8 cellular contexts compared by ENCODE assay signal in the genomic region with DNA sequence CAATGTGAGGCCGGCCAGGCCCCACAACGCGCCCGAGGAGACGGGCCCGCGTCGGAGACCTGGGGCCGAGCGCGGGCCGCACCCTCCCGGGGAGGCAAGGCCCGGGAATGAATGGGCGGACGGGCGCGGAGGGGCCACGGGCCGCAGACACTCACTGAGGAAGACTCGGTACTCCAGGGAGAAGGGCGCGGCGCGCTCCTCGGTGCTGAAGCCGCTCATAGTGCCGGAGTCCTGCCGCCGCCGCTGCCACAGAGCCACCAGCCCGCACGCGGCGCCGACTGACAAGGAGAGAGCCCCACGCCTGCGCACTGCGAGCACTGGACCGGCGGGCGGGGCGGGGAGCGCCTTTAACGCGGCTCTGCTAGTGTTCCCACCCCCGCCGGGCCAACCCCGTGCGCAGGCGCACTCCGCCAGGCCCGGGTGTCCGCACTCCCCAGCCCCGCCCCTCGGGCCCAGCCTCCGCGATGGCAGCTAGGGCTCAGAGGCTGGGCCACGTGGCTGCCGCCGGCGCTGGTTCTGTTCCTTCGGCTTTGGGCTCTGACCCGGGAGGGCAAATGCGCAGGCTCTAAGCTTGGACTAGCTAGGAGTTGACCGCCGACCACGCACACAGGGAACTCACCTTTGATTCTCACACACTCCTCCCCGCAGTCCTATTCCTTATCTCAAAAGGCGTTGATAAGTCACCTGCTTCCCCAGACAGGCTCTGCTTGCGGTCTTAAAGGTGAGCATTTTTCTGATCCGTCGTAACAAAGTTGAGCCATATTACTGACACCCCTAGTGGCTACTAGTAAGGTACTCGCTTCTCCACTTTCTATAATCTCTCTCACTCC. TPM values are rescaled to one million over a fixed set of nuclear protein-coding genes. Genes with fewer than 3 reads are reported as not detected.
DNase-seq lines count a peak whose midpoint lies in the region; ATAC-seq and TF ChIP-seq lines count a peak whose summit lies in the region.

Gene PPA1 (minus strand): TSS at position 321 of the 830 bp plus-strand sequence. CDS start 102 bp downstream, at position 219.

- in situ Hi-C loops in Panc1 (cut with HindIII; ENCODE audit: low pct_unique_long_range_greater_than_20kb, low sequenced_read_pairs) = no loop called here

- H3K27ac ChIP-seq in KMS-11 (peak within 1 kb of the TSS; percentile 80), Panc1 (ENCODE audit: low read length) (peak within 1 kb of the TSS; percentile 96), esophagus muscularis mucosa (replicated peaks in 1 of 4) (peak within 1 kb of the TSS; percentile 81 to 84 (median 83))

- TF ChIP-seq POLR2A in esophagus muscularis mucosa (IDR thresholded peaks at IDR 0.05; ENCODE audit: low read depth) = peak; percentile 62

- TF ChIP-seq EP300 in esophagus muscularis mucosa (IDR thresholded peaks at IDR 0.05) = no peak

- TF ChIP-seq CTCF in KMS-11 (conservative IDR thresholded peaks at IDR 0.05; ENCODE audit: low read depth, low read length) = peak; percentile 37
- no peak for TF ChIP-seq CTCF in Panc1 (IDR thresholded peaks at IDR 0.05)
- peak in 1 of 3 experiments; percentile 13 for TF ChIP-seq CTCF in esophagus muscularis mucosa (IDR thresholded peaks at IDR 0.05)

- peaks cover 19% of the 10 kb centered on the region; the same call in 1 of the 2 replicates for H3K36me3 ChIP-seq in KMS-11 (ENCODE audit: insufficient read depth)
- peaks cover 6% of the 10 kb centered on the region; the same call in 1 of the 2 replicates for H3K36me3 ChIP-seq in Panc1 (ENCODE audit: control insufficient read depth, insufficient read depth, low read length)
- H3K36me3 ChIP-seq in esophagus muscularis mucosa = peaks cover 0 to 19% (median 4%) of the 10 kb centered on the region in 4 donors

- H3K79me2 ChIP-seq in KMS-11 (ENCODE audit: insufficient read depth, low read depth) = peaks cover 48% of the 10 kb centered on the region

- POLR2A ChIA-PET in Panc1 (lab: Charles Lee) = interaction anchor here (0.6 to 0.7 kb wide), 2 partner anchors 65 to 774 kb away, joined by 3 to 10 read pairs; no protein-coding TSS in a partner anchor

- DNase-seq in DMS79 (lab: John Stamatoyannopoulos, UW) (peak; percentile 62), Panc1 (ENCODE audit: low read depth, low spot score) (peak; percentile 84), esophagus muscularis mucosa (ENCODE audit: extremely low spot score) (peak; percentile 99), myocyte (ENCODE audit: low read depth) (peak; percentile 97)
- DNase-seq in activated T-cell treated with anti-CD3 and anti-CD28 coated beads, Interleukin-2, amount 50 U/mL, for 48 hours = peak; percentile 99
- DNase-seq in stimulated activated CD8-positive, alpha-beta memory T cell treated with anti-CD3 and anti-CD28 coated beads, Interleukin-7, amount 100 ng/mL, for 48 hours (ENCODE audit: extremely low read depth in 1 of 2, low read depth in 1 of 2) = peak; percentile 98 to 99

- peak within 1 kb of the TSS; percentile 79 for H3K4me2 ChIP-seq in KMS-11

- peak; percentile 82 for ATAC-seq in GM21723 (IDR thresholded peaks at IDR 0.05; ENCODE audit: unreplicated experiment)
- ATAC-seq in Panc1 = peak; percentile 98

- H3K9me3 ChIP-seq in Panc1 (ENCODE audit: control insufficient read depth, insufficient read depth, low read depth, low read length) (no peaks in the 10 kb centered on the region), esophagus muscularis mucosa (no peaks in the 10 kb centered on the region)

- H4K20me1 ChIP-seq in KMS-11 (ENCODE audit: insufficient read depth) = peaks cover 5% of the 10 kb centered on the region

- CTCF ChIA-PET in Panc1 (lab: Charles Lee) = interaction anchor here (1.9 kb wide), 2 partner anchors 11 to 131 kb away, joined by 9 to 14 read pairs; no protein-coding TSS in a partner anchor

- 0% methylated on average over 33 of the region's 74 CpGs for WGBS in esophagus muscularis mucosa

- H3K4me3 ChIP-seq in KMS-11 (IDR thresholded peaks at IDR 0.05; ENCODE audit: insufficient read depth, low read depth, low read length) = no peak within 1 kb of the TSS
- peak within 1 kb of the TSS; percentile 90 to 98 for H3K4me3 ChIP-seq in Panc1 (ENCODE audit: low read depth in 2 of 2, low read length in 2 of 2)
- H3K4me3 ChIP-seq in esophagus muscularis mucosa = peak within 1 kb of the TSS; percentile 75 to 96 (median 88)

- peak within 1 kb of the TSS; percentile 74 for H2AFZ ChIP-seq in KMS-11 (ENCODE audit: low read depth)

- BruUV-seq in Panc1 (replicated peaks; lab: Mats Ljungman, UMichigan) = no TSS peak

- H3K4me1 ChIP-seq in KMS-11 (ENCODE audit: low read depth, poor library complexity, severe bottlenecking) (peaks cover 41% of the 10 kb centered on the region), Panc1 (ENCODE audit: control insufficient read depth, insufficient read depth, low read length) (peaks cover 12% of the 10 kb centered on the region), esophagus muscularis mucosa (peaks cover 24 to 36% (median 31%) of the 10 kb centered on the region in 4 donors)

- intact Hi-C loops in Panc1 (cut with micrococcal nuclease; ENCODE audit: unreplicated experiment) = no loop called here
- intact Hi-C loops in esophagus muscularis mucosa (cut with DNase I) = loop anchor here (10.0 kb wide), 1 partner anchor 301 kb away; no protein-coding TSS in a partner anchor

- H3K27me3 ChIP-seq in KMS-11 (ENCODE audit: insufficient read depth, low read depth) = no peaks in the 10 kb centered on the region
- no peaks in the 10 kb centered on the region for H3K27me3 ChIP-seq in Panc1 (ENCODE audit: control insufficient read depth, insufficient read depth, low read length)
- H3K27me3 ChIP-seq in esophagus muscularis mucosa = no peaks in the 10 kb centered on the region

- peak within 1 kb of the TSS; percentile 91 for H3K9ac ChIP-seq in KMS-11

RNA-seq across cellular contexts. Expression of gene PPA1, which starts in this region (rescaled TPM):
- total RNA-seq in Panc1 (2021; ENCODE audit: unreplicated experiment) = 174 TPM
- polyA plus RNA-seq in Panc1 (2012; ENCODE audit: insufficient read length) = 105 TPM
- total RNA-seq in esophagus muscularis mucosa = 100 to 1,000 TPM in 1 of 4 donors, 10 to 100 TPM in 3; 72.6 to 105 (median 82.2) TPM
- total RNA-seq in myocyte = 149 and 152 TPM in 2 replicates
- 65.4 TPM for polyA plus RNA-seq in myocyte (2012)
